Comparison of ENCODE assay signal across 11 cellular contexts in genomic region chr1:56255516-56256181, GRCh38.
A peak's percentile ranks its signal among the peaks of the same experiment; 100 is the strongest.
DNase-seq lines count a peak whose midpoint lies in the region; ATAC-seq and TF ChIP-seq lines count a peak whose summit lies in the region.
"Had no signal": no experiment of that assay in that cellular context is flagged by ENCODE, and none has a peak within 500 bp of the region (broad histone marks: within the 10 kb centered on the region; RNA-seq: fewer than 3 reads in every experiment).

No MANE protein-coding gene starts in this region.

- BruUV-seq in PC-9 (replicated peaks; lab: Mats Ljungman, UMichigan) = no TSS peak

- no peak for TF ChIP-seq POLR2A in breast epithelium (IDR thresholded peaks at IDR 0.05)

- H3F3A ChIP-seq in PC-9 (ENCODE audit: insufficient read depth, low read depth) = no peaks in the 10 kb centered on the region

- H3K27me3 ChIP-seq in breast epithelium (no peaks in the 10 kb centered on the region), PC-9 (ENCODE audit: insufficient read depth, low read depth) (no peaks in the 10 kb centered on the region), brain microvascular endothelial cell (replicated peaks) (no peaks in the 10 kb centered on the region)

- no peaks in the 10 kb centered on the region for H3K79me2 ChIP-seq in PC-9 (ENCODE audit: low read depth)

- H3K27ac ChIP-seq in breast epithelium (peak overlapping the region; percentile 59 to 75), PC-9 (no peak overlapping the region), brain microvascular endothelial cell (no peak overlapping the region)

- H3K9me3 ChIP-seq in breast epithelium (peaks cover 0 to 7% of the 10 kb centered on the region in 2 donors), PC-9 (ENCODE audit: insufficient read depth, low read depth) (no peaks in the 10 kb centered on the region)

- H3K36me3 ChIP-seq in breast epithelium (no peaks in the 10 kb centered on the region), PC-9 (ENCODE audit: low read depth) (no peaks in the 10 kb centered on the region), brain microvascular endothelial cell (replicated peaks) (no peaks in the 10 kb centered on the region)

- no peak overlapping the region for H3K4me2 ChIP-seq in PC-9

- CTCF ChIA-PET in PC-9 (lab: Charles Lee) = no interaction called here

- POLR2A ChIA-PET in PC-9 (lab: Charles Lee; ENCODE audit: unreplicated experiment) = no interaction called here

- H3K4me1 ChIP-seq in breast epithelium = peaks cover 0 to 4% of the 10 kb centered on the region in 2 donors
- no peaks in the 10 kb centered on the region for H3K4me1 ChIP-seq in PC-9 (replicated peaks; ENCODE audit: insufficient read depth)

- H2AFZ ChIP-seq in PC-9 = no peak overlapping the region

- no peak overlapping the region for H3K4me3 ChIP-seq in breast epithelium
- no peak overlapping the region for H3K4me3 ChIP-seq in PC-9
- H3K4me3 ChIP-seq in brain microvascular endothelial cell (ENCODE audit: low read depth, low read length) = no peak overlapping the region

- intact Hi-C loops in breast epithelium (cut with DNase I; ENCODE audit: low total_unique reads) = loop anchor here (10.0 kb wide), 1 partner anchor 819 kb away; no protein-coding TSS in a partner anchor
- intact Hi-C loops in left colon (cut with DNase I, micrococcal nuclease) = no loop called here
- intact Hi-C loops in PC-9 (cut with micrococcal nuclease; ENCODE audit: unreplicated experiment) = no loop called here

- no peaks in the 10 kb centered on the region; the same call in 1 of the 2 replicates for H3K9me2 ChIP-seq in PC-9 (ENCODE audit: insufficient read depth)

- DNase-seq in GM04503 (ENCODE audit: low read depth) = peak; percentile 90
- DNase-seq in breast epithelium (ENCODE audit: low spot score in 2 of 2) = peak in 1 of 2 donors; percentile 52
- DNase-seq in left colon = peak; percentile 6 to 61
- DNase-seq in stromal cell of bone marrow (ENCODE audit: low read depth) = peak; percentile 91
- no peak for DNase-seq in PC-9
- no peak for DNase-seq in brain microvascular endothelial cell
- DNase-seq in COLO829 (ENCODE audit: low spot score) = no peak
- DNase-seq: activated T-cell treated with anti-CD3 and anti-CD28 coated beads, Interleukin-2, amount 50 U/mL, for 24 hours; NCI-H2081; RPMI8226 had no signal

- H4K20me1 ChIP-seq in PC-9 (ENCODE audit: insufficient read depth) = no peaks in the 10 kb centered on the region

- ATAC-seq in left colon (no peak), HG03442 (IDR thresholded peaks at IDR 0.05; ENCODE audit: unreplicated experiment) (no peak)

- TF ChIP-seq CTCF in breast epithelium (IDR thresholded peaks at IDR 0.05) = no peak
- TF ChIP-seq CTCF in PC-9 (conservative IDR thresholded peaks at IDR 0.05) = no peak
- no peak for TF ChIP-seq CTCF in brain microvascular endothelial cell (IDR thresholded peaks at IDR 0.05; ENCODE audit: low read depth, low read length, missing control alignments)

- in situ Hi-C loops in brain microvascular endothelial cell (cut with HindIII; ENCODE audit: low pct_ligation_motif_present, low sequenced_read_pairs) = no loop called here

Comparison
In these comparisons a context has a peak if more than half of its experiments do, and no peak if none do; other contexts are left out.
1. DNase-seq: peak in GM04503 (single experiment), left colon (2 of 2) and stromal cell of bone marrow (single experiment); none in PC-9 (0 of 2), brain microvascular endothelial cell (single experiment) and COLO829 (single experiment).
2. H3K27ac ChIP-seq: peak in breast epithelium (2 of 2); none in PC-9 (single experiment) and brain microvascular endothelial cell (single experiment).